In genomic region chr3:43288850-43289249, GRCh38 we compare ENCODE assay signal across 9 cellular contexts. TPM values are rescaled to one million over a fixed set of nuclear protein-coding genes. Genes with fewer than 3 reads are reported as not detected.
DNase-seq lines count a peak whose midpoint lies in the region; ATAC-seq, FAIRE-seq and TF ChIP-seq lines count a peak whose summit lies in the region.
"Had no signal": no experiment of that assay in that cellular context is flagged by ENCODE, and none has a peak within 500 bp of the region (broad histone marks: within the 10 kb centered on the region; RNA-seq: fewer than 3 reads in every experiment).

No MANE protein-coding gene starts in this region.

- TF ChIP-seq CTCF in NB4 (IDR thresholded peaks at IDR 0.05; ENCODE audit: low read depth, low read length) = no peak
- TF ChIP-seq CTCF in H1 (IDR thresholded peaks at IDR 0.05; ENCODE audit: control extremely low read depth in 1 of 3, insufficient read depth in 1 of 3, low read depth in 1 of 3, low read length in 3 of 3) = no peak
- no peak for TF ChIP-seq CTCF in osteoblast (IDR thresholded peaks at IDR 0.05; ENCODE audit: extremely low read depth, low read depth, low read length)

- no peak overlapping the region for H3K14ac ChIP-seq in H1 (ENCODE audit: insufficient read length)

- H3K18ac ChIP-seq in H1 (ENCODE audit: extremely low read depth, low read length) = no peak overlapping the region

- H2AFZ ChIP-seq in H1 (ENCODE audit: low read length) = no peak overlapping the region
- H2AFZ ChIP-seq in osteoblast (ENCODE audit: low read length) = no peak overlapping the region

- peak overlapping the region; percentile 93 for H3K4me2 ChIP-seq in BLaER1
- H3K4me2 ChIP-seq in H1 (ENCODE audit: insufficient read depth in 1 of 2, low read depth in 2 of 2, low read length in 2 of 2) = no peak overlapping the region
- peak overlapping the region; percentile 97 for H3K4me2 ChIP-seq in osteoblast (ENCODE audit: insufficient read depth, low read length)

- H3K27me3 ChIP-seq in BLaER1 (no peaks in the 10 kb centered on the region), H1 (replicated peaks in 1 of 4; ENCODE audit: control insufficient read depth in 3 of 4, extremely low read depth in 1 of 4, insufficient read depth in 3 of 4, low read length in 3 of 4) (no peaks in the 10 kb centered on the region), osteoblast (ENCODE audit: insufficient read depth, low read length) (peaks cover 6% of the 10 kb centered on the region)

- H3K4me3 ChIP-seq in BLaER1 = peak overlapping the region; percentile 95
- peak overlapping the region; percentile 96 for H3K4me3 ChIP-seq in NB4 (ENCODE audit: low read depth, low read length)
- no peak overlapping the region for H3K4me3 ChIP-seq in H1 (ENCODE audit: extremely low read depth in 1 of 4, insufficient read depth in 2 of 4, low read depth in 3 of 4, low read length in 4 of 4)
- peak overlapping the region; percentile 54 for H3K4me3 ChIP-seq in osteoblast (ENCODE audit: insufficient read depth, low read length)

- no peak overlapping the region for H2BK5ac ChIP-seq in H1 (ENCODE audit: low read depth, low read length)

- TF ChIP-seq EP300 in H1 (IDR thresholded peaks at IDR 0.05; ENCODE audit: borderline replicate concordance in 1 of 2, low read depth in 2 of 2, low read length in 2 of 2) = no peak

- no peak overlapping the region for H3K56ac ChIP-seq in H1 (replicated peaks; ENCODE audit: insufficient read length, low read depth, low read length)

- peak overlapping the region; percentile 28 for H3K27ac ChIP-seq in BLaER1
- no peak overlapping the region for H3K27ac ChIP-seq in H1 (ENCODE audit: low read depth, low read length)
- H3K27ac ChIP-seq in osteoblast (ENCODE audit: low read depth, low read length) = peak overlapping the region; percentile 49

- H3K36me3 ChIP-seq in BLaER1 (peaks cover 27% of the 10 kb centered on the region), H1 (ENCODE audit: control insufficient read depth in 2 of 4, insufficient read depth in 4 of 4, low read length in 3 of 4) (peaks cover 0 to 5% (median 1%) of the 10 kb centered on the region in 4 experiments; a peak in 2 of 8 replicates), osteoblast (ENCODE audit: insufficient read depth, low read length) (peaks cover 4% of the 10 kb centered on the region)

- POLR2A ChIA-PET in H1 (lab: Charles Lee; ENCODE audit: partially characterized antibody) = interaction anchor here (0.7 to 0.9 kb wide), 2 partner anchors 9 to 11 kb away, joined by 3 read pairs; no protein-coding TSS in a partner anchor

- H2BK15ac ChIP-seq in H1 (ENCODE audit: low read length) = no peak overlapping the region

- no peak overlapping the region for H2BK12ac ChIP-seq in H1 (ENCODE audit: low read depth, low read length)

- peaks cover 71% of the 10 kb centered on the region for H4K20me1 ChIP-seq in BLaER1
- H4K20me1 ChIP-seq in H1 (replicated peaks in 1 of 2; ENCODE audit: control insufficient read depth in 1 of 2, insufficient read depth in 2 of 2, low read length in 2 of 2) = peaks cover 5 to 12% of the 10 kb centered on the region in 2 experiments
- H4K20me1 ChIP-seq in osteoblast (ENCODE audit: insufficient read depth, low read length) = peaks cover 19% of the 10 kb centered on the region

- no peak overlapping the region for H4K8ac ChIP-seq in H1 (ENCODE audit: extremely low read depth, insufficient read depth, low read length)

- H3K4me1 ChIP-seq in BLaER1 (peaks cover 52% of the 10 kb centered on the region), H1 (replicated peaks in 1 of 4; ENCODE audit: control insufficient read depth in 3 of 4, insufficient read depth in 4 of 4, low read length in 3 of 4) (peaks cover 3 to 12% (median 7%) of the 10 kb centered on the region in 4 experiments; a peak in 6 of 7 replicates), osteoblast (ENCODE audit: insufficient read depth, low read length) (peaks cover 23% of the 10 kb centered on the region)

- DNase-seq in NB4 (ENCODE audit: low read depth) (no peak), H1 (ENCODE audit: low read depth in 1 of 2, low spot score in 2 of 2) (no peak), osteoblast (ENCODE audit: insufficient read length, low spot score, missing footprints) (no peak), NCI-H748 (lab: John Stamatoyannopoulos, UW; ENCODE audit: unreplicated experiment) (no peak), NCI-H524 (lab: John Stamatoyannopoulos, UW) (no peak)
- DNase-seq: cerebellar nuclear complex had no signal

- no peak for ATAC-seq in HG03108 (IDR thresholded peaks at IDR 0.05; ENCODE audit: unreplicated experiment)
- ATAC-seq in GM21515 (IDR thresholded peaks at IDR 0.05; ENCODE audit: unreplicated experiment) = no peak

- H4K5ac ChIP-seq in H1 (ENCODE audit: insufficient read length, low read depth, low read length) = no peak overlapping the region

- CTCF ChIA-PET in H1 (lab: Charles Lee; ENCODE audit: partially characterized antibody) = no interaction called here

- no peak overlapping the region for H4K91ac ChIP-seq in H1 (replicated peaks; ENCODE audit: insufficient read length, low read length)

- no peak for FAIRE-seq in H1 (lab: Jason Lieb, UNC)

- H3K79me1 ChIP-seq in H1 (ENCODE audit: low read depth, low read length) = peaks cover 2% of the 10 kb centered on the region; the same call in 1 of the 2 replicates

- H3K9me3 ChIP-seq in BLaER1 (no peaks in the 10 kb centered on the region), H1 (ENCODE audit: insufficient read depth in 2 of 2, low read depth in 1 of 2, low read length in 1 of 2) (no peaks in the 10 kb centered on the region), osteoblast (ENCODE audit: low read depth, low read length) (no peaks in the 10 kb centered on the region)

- H2BK20ac ChIP-seq in H1 (ENCODE audit: low read length) = 0 out of 2 replicates have a peak overlapping the region, but pooled peaks have one; percentile 10

- WGBS in H1 (ENCODE audit: extremely low coverage in 1 of 2, insufficient coverage in 1 of 2, insufficient read length in 1 of 2, insufficient replicate concordance in 2 of 2, low coverage in 1 of 2, low lambda C conversion rate in 2 of 2, missing lambda C conversion rate in 1 of 2), 2 experiments = 91% methylated on average over 2 of the region's 2 CpGs; no CpG with 5 or more reads in 1 of the 2 experiments

- H2AK5ac ChIP-seq in H1 (ENCODE audit: low read depth, low read length) = no peak overlapping the region

- no peak overlapping the region for H3K4ac ChIP-seq in H1 (replicated peaks; ENCODE audit: insufficient read length, low read depth, low read length)

- no peak overlapping the region for H2BK120ac ChIP-seq in H1 (replicated peaks; ENCODE audit: low read depth, low read length)

- TF ChIP-seq POLR2A in NB4 (IDR thresholded peaks at IDR 0.05; ENCODE audit: extremely low read depth, insufficient read length) (no peak), H1 (IDR thresholded peaks at IDR 0.05; ENCODE audit: control extremely low read depth in 1 of 2, low read depth in 2 of 2, low read length in 2 of 2) (no peak)

- H3K23ac ChIP-seq in H1 (ENCODE audit: insufficient read length) = no peak overlapping the region

- H3K79me2 ChIP-seq in H1 (ENCODE audit: control insufficient read depth in 1 of 2, insufficient read depth in 2 of 2, low read length in 2 of 2) = peaks cover 3 to 65% of the 10 kb centered on the region in 2 experiments; a peak in 3 of 4 replicates
- peaks cover 70% of the 10 kb centered on the region for H3K79me2 ChIP-seq in osteoblast (ENCODE audit: insufficient read depth, low read length)

- H3K23me2 ChIP-seq in H1 (ENCODE audit: low read depth, low read length) = peaks cover 4% of the 10 kb centered on the region

- no peak for TF ChIP-seq RAD21 in H1 (IDR thresholded peaks at IDR 0.05 in 1 of 2, conservative IDR thresholded peaks at IDR 0.05 in 1 of 2; ENCODE audit: low read depth in 2 of 2, low read length in 2 of 2)

- H3K9ac ChIP-seq in BLaER1 (peak overlapping the region; percentile 43; the same call in 1 of the 2 replicates), H1 (replicated peaks in 1 of 4; ENCODE audit: extremely low read depth in 1 of 4, low read depth in 3 of 4, low read length in 3 of 4) (no peak overlapping the region)

TF ChIP-seq in H1, 55 proteins besides CTCF, POLR2A, EP300 and RAD21 (continues in another document):
- TF ChIP-seq RXRA (IDR thresholded peaks at IDR 0.05; ENCODE audit: insufficient read depth, low read depth, low read length) (no peak), TEAD4 (IDR thresholded peaks at IDR 0.05; ENCODE audit: low read depth, low read length) (no peak), KDM4A (IDR thresholded peaks at IDR 0.05; ENCODE audit: low read depth, low read length, severe bottlenecking) (no peak), SIRT6 (IDR thresholded peaks at IDR 0.05; ENCODE audit: low read length) (no peak), SP1 (IDR thresholded peaks at IDR 0.05; ENCODE audit: low read depth, low read length) (no peak), CHD2 (IDR thresholded peaks at IDR 0.05; ENCODE audit: low read length) (no peak), KDM1A (IDR thresholded peaks at IDR 0.05; ENCODE audit: borderline replicate concordance, low read length) (no peak), CREB1 (IDR thresholded peaks at IDR 0.05) (no peak), NANOG (IDR thresholded peaks at IDR 0.05; ENCODE audit: insufficient read depth, low read depth, low read length, poor library complexity, severe bottlenecking) (no peak), TBP (IDR thresholded peaks at IDR 0.05; ENCODE audit: low read depth, low read length) (no peak), TAF1 (IDR thresholded peaks at IDR 0.05; ENCODE audit: low read depth, low read length) (no peak), EGR1 (IDR thresholded peaks at IDR 0.05; ENCODE audit: borderline replicate concordance, low read depth, low read length) (no peak), FOSL1 (IDR thresholded peaks at IDR 0.05; ENCODE audit: insufficient read depth, low read depth, low read length) (no peak), SAP30 (IDR thresholded peaks at IDR 0.05; ENCODE audit: insufficient read depth, insufficient replicate concordance, low read length) (no peak), MAFK (IDR thresholded peaks at IDR 0.05; ENCODE audit: low read depth, low read length) (no peak), GTF2F1 (IDR thresholded peaks at IDR 0.05; ENCODE audit: borderline replicate concordance, low read depth, low read length) (no peak), HDAC2 (IDR thresholded peaks at IDR 0.05; ENCODE audit: borderline replicate concordance in 1 of 2, low read depth in 2 of 2, low read length in 2 of 2) (no peak)

RNA-seq across cellular contexts. Expression of gene SNRK, which starts 2.5 kb away (rescaled TPM):
- 11.7 and 11.9 TPM in 2 replicates for total RNA-seq in H1 (2021; fragmentation: NEBNext Ultra II Directional; extraction: Animal tissue kit (Norgen Biotek cat#: 25700))
- polyA plus RNA-seq in H1 (2011; rRNA removed) = 3.6 and 4.4 TPM in 2 replicates
- 5.2 TPM for polyA plus RNA-seq in H1 (2011; cell fraction: cytosol; rRNA removed)
- polyA plus RNA-seq in H1 (2011; cell fraction: nucleus; rRNA removed) = 8.7 TPM
- polyA plus RNA-seq in H1 (2012, experiment 1 of 2) = 5.7 to 7.5 TPM (median 6.6 TPM) in 4 replicates
- polyA plus RNA-seq in H1 (2012, experiment 2 of 2) = 0.92 TPM
- 4.6 TPM for polyA plus RNA-seq in H1 (2013, experiment 1 of 2)
- 4.4 TPM for polyA plus RNA-seq in H1 (2013, experiment 2 of 2)
- polyA minus RNA-seq in H1 (2011; rRNA and poly(A)+ RNA removed) = 17.6 and 24.1 TPM in 2 replicates
- 11.5 TPM for polyA minus RNA-seq in H1 (2011; cell fraction: cytosol; rRNA and poly(A)+ RNA removed)
- 29.3 TPM for polyA minus RNA-seq in H1 (2011; cell fraction: nucleus; rRNA and poly(A)+ RNA removed)
- total RNA-seq in osteoblast = 23.3 and 26.1 TPM in 2 replicates

Comparison
In these comparisons a context has a peak if more than half of its experiments do, and no peak if none do; other contexts are left out.
1. H3K4me2 ChIP-seq: peak in BLaER1 (single experiment) and osteoblast (single experiment); none in H1 (0 of 2).
2. H3K4me3 ChIP-seq: peak in BLaER1 (single experiment), NB4 (single experiment) and osteoblast (single experiment); none in H1 (0 of 4).